ENCODE assay signal across 1 cellular context in genomic region chr1:192516776-192517297, GRCh38.
TF ChIP-seq lines count a peak whose summit lies in the region.

No MANE protein-coding gene starts in this region.

TF ChIP-seq in WTC11, 78 proteins besides CTCF, POLR2A, EP300 and RAD21 (continued from another document):
- TF ChIP-seq AFF4 (CRISPR knock-in tag; IDR thresholded peaks at IDR 0.05; ENCODE audit: borderline replicate concordance) = no peak
- TF ChIP-seq ZNF232 (CRISPR knock-in tag; IDR thresholded peaks at IDR 0.05) = no peak
- no peak for TF ChIP-seq PRRX2 (CRISPR knock-in tag; IDR thresholded peaks at IDR 0.05)
- no peak for TF ChIP-seq ATF2 (CRISPR knock-in tag; IDR thresholded peaks at IDR 0.05; ENCODE audit: borderline replicate concordance, low read depth)
TF ChIP-seq in WTC11: peak in this region for 0.
